Comparison of ENCODE assay signal across 20 cellular contexts in the genomic region with DNA sequence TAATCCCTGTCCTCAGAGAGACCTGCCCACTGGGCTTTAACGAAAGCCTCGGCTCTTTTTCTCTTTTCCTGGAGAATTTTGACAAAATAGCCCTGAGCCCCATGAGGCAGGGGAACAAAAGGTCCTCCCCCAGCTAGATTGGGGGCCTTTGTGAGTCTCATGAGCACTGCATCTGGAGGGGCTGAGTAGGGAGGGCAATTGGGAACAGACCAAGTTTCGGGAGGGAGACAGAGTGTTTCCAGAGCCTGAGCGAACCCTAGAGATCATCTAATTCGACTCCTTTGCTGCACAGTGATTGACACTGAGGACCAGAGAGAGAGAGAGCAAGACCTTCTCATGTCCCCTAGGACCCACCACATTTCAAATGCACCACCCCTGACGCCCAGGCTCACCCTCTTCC.
"Had no signal": no experiment of that assay in that cellular context is flagged by ENCODE, and none has a peak within 500 bp of the region (broad histone marks: within the 10 kb centered on the region; RNA-seq: fewer than 3 reads in every experiment).

No MANE protein-coding gene starts in this region.

- H3K9me3 ChIP-seq: pancreas, upper lobe of left lung had no signal

- H3K27ac Mint-ChIP-seq: activated CD4-positive, alpha-beta T cell treated with anti-CD3 and anti-CD28 coated beads, Interleukin-2, amount 10 ng/mL, durations not matched to agents 7 days and 5 days; activated CD8-positive, alpha-beta T cell treated with anti-CD3 and anti-CD28 coated beads, Interleukin-2, amount 10 ng/mL, durations not matched to agents 7 days and 5 days; activated naive CD4-positive, alpha-beta T cell treated with anti-CD3 and anti-CD28 coated beads, Interleukin-2, amount 10 ng/mL, durations not matched to agents 7 days and 5 days; activated naive CD8-positive, alpha-beta T cell treated with anti-CD3 and anti-CD28 coated beads, Interleukin-2, amount 50 U/mL, for 24 hours; stimulated activated naive CD8-positive, alpha-beta T cell treated with anti-CD3 and anti-CD28 coated beads, Interleukin-15, amount 100 ng/mL, for 72 hours had no signal

- FAIRE-seq: colon, keratinocyte, pancreas had no signal

- H3K27me3 Mint-ChIP-seq: activated CD4-positive, alpha-beta T cell treated with anti-CD3 and anti-CD28 coated beads, Interleukin-2, amount 10 ng/mL, durations not matched to agents 7 days and 5 days; activated naive CD8-positive, alpha-beta T cell treated with anti-CD3 and anti-CD28 coated beads, Interleukin-2, amount 50 U/mL, for 24 hours had no signal

- ATAC-seq: activated CD8-positive, alpha-beta T cell treated with anti-CD3 and anti-CD28 coated beads, Interleukin-2, amount 10 ng/mL, durations not matched to agents 7 days and 5 days; activated naive CD8-positive, alpha-beta T cell treated with anti-CD3 and anti-CD28 coated beads, Interleukin-2, amount 50 U/mL, for 24 hours; activated T-cell treated with anti-CD3 and anti-CD28 coated beads, Interleukin-2, amount 50 U/mL, for 4 hours; pancreas; stimulated activated naive CD8-positive, alpha-beta T cell treated with anti-CD3 and anti-CD28 coated beads, Interleukin-15, amount 100 ng/mL, for 72 hours had no signal

- H3K9me3 Mint-ChIP-seq: activated CD4-positive, alpha-beta T cell treated with anti-CD3 and anti-CD28 coated beads, Interleukin-2, amount 10 ng/mL, durations not matched to agents 7 days and 5 days; activated naive CD4-positive, alpha-beta T cell treated with anti-CD3 and anti-CD28 coated beads, Interleukin-2, amount 10 ng/mL, durations not matched to agents 7 days and 5 days; activated naive CD8-positive, alpha-beta T cell treated with anti-CD3 and anti-CD28 coated beads, Interleukin-2, amount 50 U/mL, for 24 hours; activated T-cell treated with anti-CD3 and anti-CD28 coated beads, Interleukin-2, amount 50 U/mL, for 4 hours; stimulated activated naive CD8-positive, alpha-beta T cell treated with anti-CD3 and anti-CD28 coated beads, Interleukin-15, amount 100 ng/mL, for 72 hours had no signal

- H3K27me3 ChIP-seq: pancreas, upper lobe of left lung had no signal

- DNase-seq: activated CD4-positive, alpha-beta T cell treated with anti-CD3 and anti-CD28 coated beads, Interleukin-2, amount 10 ng/mL, durations not matched to agents 7 days and 5 days; activated CD8-positive, alpha-beta T cell treated with anti-CD3 and anti-CD28 coated beads, Interleukin-2, amount 10 ng/mL, durations not matched to agents 7 days and 5 days; activated naive CD4-positive, alpha-beta T cell treated with anti-CD3 and anti-CD28 coated beads, Interleukin-2, amount 10 ng/mL, durations not matched to agents 7 days and 5 days; activated naive CD8-positive, alpha-beta T cell treated with anti-CD3 and anti-CD28 coated beads, Interleukin-2, amount 50 U/mL, for 24 hours; activated T-cell treated with anti-CD3 and anti-CD28 coated beads, Interleukin-2, amount 50 U/mL, for 4 hours; anterior cingulate cortex; central memory CD4-positive, alpha-beta T cell; foreskin melanocyte; glutamatergic neuron; hypothalamus; midbrain; pancreas; stimulated activated CD4-positive, alpha-beta T cell treated with anti-CD3 and anti-CD28 coated beads, Interleukin-15, amount 100 ng/mL, for 24 hours; stimulated activated CD4-positive, alpha-beta T cell treated with anti-CD3 and anti-CD28 coated beads, Interleukin-4, amount 100 ng/mL, for 1 hour; stimulated activated naive CD8-positive, alpha-beta T cell treated with anti-CD3 and anti-CD28 coated beads, Interleukin-15, amount 100 ng/mL, for 72 hours; T1000; upper lobe of left lung had no signal

- H3K36me3 Mint-ChIP-seq: activated naive CD4-positive, alpha-beta T cell treated with anti-CD3 and anti-CD28 coated beads, Interleukin-2, amount 10 ng/mL, durations not matched to agents 7 days and 5 days; brain had no signal

- H3K4me3 ChIP-seq: pancreas, upper lobe of left lung had no signal

- H3K36me3 ChIP-seq: pancreas, upper lobe of left lung had no signal

- H3K4me3 Mint-ChIP-seq: activated CD4-positive, alpha-beta T cell treated with anti-CD3 and anti-CD28 coated beads, Interleukin-2, amount 10 ng/mL, durations not matched to agents 7 days and 5 days; activated CD8-positive, alpha-beta T cell treated with anti-CD3 and anti-CD28 coated beads, Interleukin-2, amount 10 ng/mL, durations not matched to agents 7 days and 5 days; activated naive CD4-positive, alpha-beta T cell treated with anti-CD3 and anti-CD28 coated beads, Interleukin-2, amount 10 ng/mL, durations not matched to agents 7 days and 5 days; activated naive CD8-positive, alpha-beta T cell treated with anti-CD3 and anti-CD28 coated beads, Interleukin-2, amount 50 U/mL, for 24 hours; activated T-cell treated with anti-CD3 and anti-CD28 coated beads, Interleukin-2, amount 50 U/mL, for 4 hours; brain; stimulated activated naive CD8-positive, alpha-beta T cell treated with anti-CD3 and anti-CD28 coated beads, Interleukin-15, amount 100 ng/mL, for 72 hours had no signal
